8 cellular contexts compared by ENCODE assay signal in genomic region chr4:80183196-80184052, GRCh38. TPM values are rescaled to one million over a fixed set of nuclear protein-coding genes. Genes with fewer than 3 reads are reported as not detected.
DNase-seq lines count a peak whose midpoint lies in the region; ATAC-seq, FAIRE-seq and TF ChIP-seq lines count a peak whose summit lies in the region.

No MANE protein-coding gene starts in this region.

- DNase-seq in A549 (ENCODE audit: low read depth in 1 of 2, low spot score in 1 of 2): no peak
- DNase-seq in activated CD4-positive, CD25-positive, alpha-beta regulatory T cell treated with anti-CD3 and anti-CD28 coated beads, Interleukin-2, amount 50 U/mL, for 72 hours: peak; percentile 70
- DNase-seq in fibroblast of lung (ENCODE audit: low read depth in 2 of 2): peak in 1 of 2 donors; percentile 46
- no peak for DNase-seq in neuronal stem cell (ENCODE audit: low spot score)
- DNase-seq in middle frontal gyrus (ENCODE audit: extremely low spot score, low spot score): no peak

- peaks cover 26% of the 10 kb centered on the region for H3K79me2 ChIP-seq in fibroblast of lung (ENCODE audit: control insufficient read depth, insufficient read depth, low read length)

- H3K4me2 ChIP-seq in A549 (peak overlapping the region; percentile 87), fibroblast of lung (ENCODE audit: extremely low read depth, insufficient read depth, low read length) (peak overlapping the region; percentile 59), neuronal stem cell (ENCODE audit: insufficient read depth, low read length, poor library complexity, severe bottlenecking) (peak overlapping the region; percentile 81)

- POLR2A ChIA-PET in A549 (lab: Yijun Ruan, JAX): interaction anchor here (1.4 kb wide), 1 partner anchor 19 kb away, joined by 3 read pairs; no protein-coding TSS in a partner anchor

- H3K79me1 ChIP-seq in neuronal stem cell (ENCODE audit: low read depth, low read length): no peaks in the 10 kb centered on the region

- peak overlapping the region; percentile 54 for H3K4me3 ChIP-seq in A549
- peak overlapping the region; percentile 64 to 97 (median 74) for H3K4me3 ChIP-seq in fibroblast of lung (replicated peaks in 1 of 4; ENCODE audit: control extremely low read depth in 1 of 4, insufficient read depth in 1 of 4, low read depth in 3 of 4, low read length in 4 of 4)
- H3K4me3 ChIP-seq in neuronal stem cell (ENCODE audit: low read length in 2 of 2): peak overlapping the region; percentile 43 to 83

- CTCF ChIA-PET in A549 (lab: Yijun Ruan, JAX): interaction anchor here (0.6 to 3.0 kb wide), 12 partner anchors 12 to 232 kb away, joined by 3 to 13 read pairs (median 4); no protein-coding TSS in a partner anchor

- H3K23ac ChIP-seq in neuronal stem cell (ENCODE audit: low read depth, low read length, poor library complexity): no peak overlapping the region

- ATAC-seq in A549: peak; percentile 80 to 82
- peak; percentile 49 for ATAC-seq in GM19035 (IDR thresholded peaks at IDR 0.05; ENCODE audit: unreplicated experiment)
- ATAC-seq in HG03442 (IDR thresholded peaks at IDR 0.05; ENCODE audit: unreplicated experiment): peak; percentile 20
- no peak for ATAC-seq in GM21576 (IDR thresholded peaks at IDR 0.05; ENCODE audit: unreplicated experiment)

- no peak overlapping the region for H4K91ac ChIP-seq in neuronal stem cell (ENCODE audit: low read depth, low read length, poor library complexity)

- H2AFZ ChIP-seq in fibroblast of lung (ENCODE audit: low read length) (peak overlapping the region; percentile 63), neuronal stem cell (ENCODE audit: low read length) (peak overlapping the region; percentile 97)

- H2BK120ac ChIP-seq in neuronal stem cell (ENCODE audit: low read depth, low read length): no peak overlapping the region

- H3K9ac ChIP-seq in fibroblast of lung (ENCODE audit: insufficient read depth, low read length) (peak overlapping the region; percentile 76), neuronal stem cell (ENCODE audit: low read depth, low read length, poor library complexity) (peak overlapping the region; percentile 73)

- no peak for FAIRE-seq in A549 (lab: Jason Lieb, UNC)

- H4K20me1 ChIP-seq in fibroblast of lung (ENCODE audit: control insufficient read depth, extremely low read depth, insufficient read depth, low read length): no peaks in the 10 kb centered on the region

- H2BK5ac ChIP-seq in neuronal stem cell (ENCODE audit: low read length): no peak overlapping the region

- no peak overlapping the region for H2AK5ac ChIP-seq in neuronal stem cell (ENCODE audit: low read depth, low read length)

- TF ChIP-seq RAD21 in A549 (conservative IDR thresholded peaks at IDR 0.05 in 1 of 2, IDR thresholded peaks at IDR 0.05 in 1 of 2): no peak

- H3K4me1 ChIP-seq in A549 (no peaks in the 10 kb centered on the region), fibroblast of lung (ENCODE audit: control insufficient read depth, extremely low read depth, insufficient read depth, low read length) (peaks cover 11% of the 10 kb centered on the region), neuronal stem cell (ENCODE audit: control insufficient read depth in 2 of 2, insufficient read depth in 1 of 2, low read depth in 1 of 2, low read length in 2 of 2) (peaks cover 5 to 9% of the 10 kb centered on the region in 2 donors)

- no peak overlapping the region for H3K4ac ChIP-seq in neuronal stem cell (ENCODE audit: low read length)

- peaks cover 4% of the 10 kb centered on the region; the same call in 1 of the 3 replicates for H3K9me3 ChIP-seq in A549
- H3K9me3 ChIP-seq in fibroblast of lung (ENCODE audit: control insufficient read depth, insufficient read depth, low read depth, low read length): no peaks in the 10 kb centered on the region
- no peaks in the 10 kb centered on the region for H3K9me3 ChIP-seq in neuronal stem cell (replicated peaks in 1 of 2; ENCODE audit: control insufficient read depth in 2 of 2, insufficient read depth in 1 of 2, low read depth in 1 of 2, low read length in 2 of 2)

- no peak overlapping the region for H2BK12ac ChIP-seq in neuronal stem cell (ENCODE audit: low read length)

- no peak for TF ChIP-seq EP300 in A549 (IDR thresholded peaks at IDR 0.05)

- H4K8ac ChIP-seq in neuronal stem cell (ENCODE audit: low read depth, low read length): no peak overlapping the region

- H3K27ac ChIP-seq in A549 (peak overlapping the region; percentile 45 to 86; a peak in 4 of 6 replicates), fibroblast of lung (ENCODE audit: insufficient read depth, low read length) (peak overlapping the region; percentile 83), neuronal stem cell (replicated peaks; ENCODE audit: low read length) (no peak overlapping the region)

- H3K18ac ChIP-seq in neuronal stem cell (ENCODE audit: low read length): peak overlapping the region; percentile 73

- peak overlapping the region; percentile 51 for H2BK15ac ChIP-seq in neuronal stem cell (ENCODE audit: low read length)

- no peaks in the 10 kb centered on the region for H3K36me3 ChIP-seq in fibroblast of lung (ENCODE audit: control insufficient read depth, insufficient read depth, low read length)
- H3K36me3 ChIP-seq in neuronal stem cell (replicated peaks in 1 of 2; ENCODE audit: control insufficient read depth in 2 of 2, insufficient read depth in 2 of 2, low read length in 2 of 2): no peaks in the 10 kb centered on the region

- no peak for TF ChIP-seq POLR2A in A549 (IDR thresholded peaks at IDR 0.05; ENCODE audit: low read length)

- TF ChIP-seq CTCF in A549 (IDR thresholded peaks at IDR 0.05): no peak
- TF ChIP-seq CTCF in fibroblast of lung (conservative IDR thresholded peaks at IDR 0.05 in 1 of 2, IDR thresholded peaks at IDR 0.05 in 1 of 2; ENCODE audit: low read depth in 1 of 2, low read length in 2 of 2): no peak

- WGBS in A549 (ENCODE audit: missing lambda C conversion rate): 44% methylated on average over 17 of the region's 55 CpGs
- WGBS in neuronal stem cell (ENCODE audit: extremely low coverage in 2 of 2, insufficient read length in 2 of 2, insufficient replicate concordance in 1 of 2), 2 donors: no CpG with 5 or more reads among the region's 55 CpGs

- no peak overlapping the region for H3K14ac ChIP-seq in neuronal stem cell (ENCODE audit: low read length)

- no peaks in the 10 kb centered on the region for H3K27me3 ChIP-seq in fibroblast of lung (ENCODE audit: control insufficient read depth, insufficient read depth, low read length)
- H3K27me3 ChIP-seq in neuronal stem cell (ENCODE audit: control insufficient read depth in 3 of 3, insufficient read depth in 3 of 3, low read depth in 1 of 3, low read length in 3 of 3): peaks cover 24 to 65% (median 63%) of the 10 kb centered on the region in 3 experiments

TF ChIP-seq in A549, 52 proteins besides CTCF, POLR2A, EP300 and RAD21:
- TF ChIP-seq RARB (CRISPR knock-in tag; IDR thresholded peaks at IDR 0.05): no peak
- no peak for TF ChIP-seq ZSCAN20 (CRISPR knock-in tag; IDR thresholded peaks at IDR 0.05)
- TF ChIP-seq ATOH8 (CRISPR knock-in tag; IDR thresholded peaks at IDR 0.05; ENCODE audit: low read depth): no peak
- TF ChIP-seq CBX8 (IDR thresholded peaks at IDR 0.05): no peak
- no peak for TF ChIP-seq RNF2 (IDR thresholded peaks at IDR 0.05; ENCODE audit: borderline replicate concordance, low read depth)
- TF ChIP-seq MYC (IDR thresholded peaks at IDR 0.05; ENCODE audit: borderline replicate concordance, low read length): no peak

RNA-seq across cellular contexts. Expression of gene PRDM8, which starts 13.9 kb away (rescaled TPM):
- polyA plus RNA-seq in A549 (2011; rRNA removed) (0.08 and 0.14 TPM in 2 replicates), A549 (2017; fragmentation: RNase III; extraction: RNeasy Plus Mini Kit Qiagen cat#74134 plus additional on column Dnase treatment) (0.10 to 0.22 TPM (median 0.11 TPM) in 3 replicates), fibroblast of lung (3.3 and 8.5 TPM in 2 replicates)
- polyA plus RNA-seq in A549 (2012; cell fraction: cytosol; rRNA removed): 0.03 and 0.04 TPM in 2 replicates
- 0.06 and 0.28 TPM in 2 replicates for polyA plus RNA-seq in A549 (2012; cell fraction: nucleus; rRNA removed)
- not detected in 2 replicates for polyA minus RNA-seq in A549 (2011; rRNA and poly(A)+ RNA removed)
- total RNA-seq in fibroblast of lung: 2.6 and 8.8 TPM in 2 replicates
- polyA plus RNA-seq in fibroblast of lung (2012): 7.0 and 11.8 TPM in 2 replicates
- 4.7 and 5.3 TPM in 2 replicates for polyA minus RNA-seq in fibroblast of lung (ENCODE audit: low replicate concordance)
- polyA plus RNA-seq in neuronal stem cell (2013, experiment 1 of 2): 0.08 TPM
- polyA plus RNA-seq in neuronal stem cell (2013, experiment 2 of 2): 0.07 TPM
